31 cellular contexts compared by ENCODE assay signal in genomic region chr17:39081851-39082250, GRCh38.
A peak's percentile ranks its signal among the peaks of the same experiment; 100 is the strongest.
DNase-seq lines count a peak whose midpoint lies in the region; ATAC-seq and TF ChIP-seq lines count a peak whose summit lies in the region.
"Had no signal": no experiment of that assay in that cellular context is flagged by ENCODE, and none has a peak within 500 bp of the region (broad histone marks: within the 10 kb centered on the region; RNA-seq: fewer than 3 reads in every experiment).

No MANE protein-coding gene starts in this region.

- H3K27me3 Mint-ChIP-seq in T-helper 17 cell = peaks cover 5% of the 10 kb centered on the region
- H3K27me3 Mint-ChIP-seq in Calu3 (ENCODE audit: unreplicated experiment) = peaks cover 88% of the 10 kb centered on the region
- H3K27me3 Mint-ChIP-seq: activated naive CD8-positive, alpha-beta T cell treated with anti-CD3 and anti-CD28 coated beads, Interleukin-2, amount 50 U/mL, for 24 hours; activated T-cell treated with anti-CD3 and anti-CD28 coated beads, Interleukin-2, amount 50 U/mL, for 24 hours; CD8-positive, alpha-beta memory T cell; stimulated activated naive CD8-positive, alpha-beta T cell treated with anti-CD3 and anti-CD28 coated beads, Interleukin-15, amount 100 ng/mL, for 72 hours had no signal

- no peak for TF ChIP-seq POLR2A in heart left ventricle (IDR thresholded peaks at IDR 0.05)

- intact Hi-C loops in heart left ventricle (cut with DNase I) (loop anchor here in 4 of 10 donors (2.0 to 5.0 kb wide), 3 partner anchors 65 to 70 kb away; partner anchors contain the start of gene PLXDC1 (in 2 of the 4)), Right ventricle myocardium superior (cut with DNase I) (no loop called here), right cardiac atrium (cut with DNase I) (loop anchor here in 1 of 4 donors (5.0 kb wide), 1 partner anchor 70 kb away; the partner anchor contains the start of gene PLXDC1), Calu3 (cut with micrococcal nuclease; ENCODE audit: unreplicated experiment) (no loop called here)

- peaks cover 2% of the 10 kb centered on the region for H3K36me3 Mint-ChIP-seq in T-helper 17 cell (ENCODE audit: low read depth)
- no peaks in the 10 kb centered on the region for H3K36me3 Mint-ChIP-seq in Calu3 (ENCODE audit: insufficient read depth, unreplicated experiment)

- H3K4me1 Mint-ChIP-seq in T-helper 17 cell (peaks cover 2% of the 10 kb centered on the region), Calu3 (ENCODE audit: low read depth, unreplicated experiment) (no peaks in the 10 kb centered on the region)
- H3K4me1 Mint-ChIP-seq: activated CD4-positive, alpha-beta T cell treated with anti-CD3 and anti-CD28 coated beads, Interleukin-2, amount 10 ng/mL, durations not matched to agents 24 days and 14 days; activated naive CD8-positive, alpha-beta T cell treated with anti-CD3 and anti-CD28 coated beads, Interleukin-2, amount 50 U/mL, for 24 hours; CD8-positive, alpha-beta memory T cell; stimulated activated naive CD8-positive, alpha-beta T cell treated with anti-CD3 and anti-CD28 coated beads, Interleukin-15, amount 100 ng/mL, for 72 hours had no signal

- BruUV-seq in Calu3 (replicated peaks; lab: Mats Ljungman, UMichigan) = no TSS peak

- ATAC-seq in heart left ventricle = no peak
- no peak for ATAC-seq in Right ventricle myocardium superior (ENCODE audit: poor library complexity)
- ATAC-seq in T-helper 17 cell = no peak
- ATAC-seq in right cardiac atrium = no peak
- no peak for ATAC-seq in GM21528 (IDR thresholded peaks at IDR 0.05; ENCODE audit: low FRiP score, unreplicated experiment)
- ATAC-seq: A549; activated naive CD8-positive, alpha-beta T cell treated with anti-CD3 and anti-CD28 coated beads, Interleukin-2, amount 50 U/mL, for 24 hours; Panc1; stimulated activated naive CD8-positive, alpha-beta T cell treated with anti-CD3 and anti-CD28 coated beads, Interleukin-15, amount 100 ng/mL, for 72 hours had no signal

- no peak for DNase-seq in heart left ventricle
- no peak for DNase-seq in Right ventricle myocardium superior
- no peak for DNase-seq in T-helper 17 cell
- no peak for DNase-seq in right cardiac atrium
- DNase-seq in Calu3 = no peak
- DNase-seq in AG08395 (ENCODE audit: low spot score) = no peak
- DNase-seq: activated CD4-positive, alpha-beta T cell treated with anti-CD3 and anti-CD28 coated beads, Interleukin-2, amount 10 ng/mL, durations not matched to agents 24 days and 14 days; activated naive CD8-positive, alpha-beta T cell treated with anti-CD3 and anti-CD28 coated beads, Interleukin-2, amount 50 U/mL, for 24 hours; activated T-cell treated with anti-CD3 and anti-CD28 coated beads, Interleukin-2, amount 50 U/mL, for 24 hours; CD8-positive, alpha-beta memory T cell; endodermal cell; GOT3; kidney glomerular epithelial cell; MM.1S; NCI-H1105 treated with DMSO at 0.1 percent for 48 hours; NCI-H2029; pancreas; retina; SHP77 treated with DMSO at 0.1 percent for 48 hours; stimulated activated CD4-positive, alpha-beta T cell treated with anti-CD3 and anti-CD28 coated beads, Interleukin-12 subunit alpha, Interleukin-12 subunit beta, amount 100 ng/mL, for 4 hours; stimulated activated CD4-positive, alpha-beta T cell treated with anti-CD3 and anti-CD28 coated beads, Interleukin-2, amount 100 ng/mL, for 48 hours; stimulated activated naive CD8-positive, alpha-beta T cell treated with anti-CD3 and anti-CD28 coated beads, Interleukin-15, amount 100 ng/mL, for 72 hours; thyroid gland had no signal

- H3K4me1 ChIP-seq in heart left ventricle = peaks cover 0 to 53% (median 29%) of the 10 kb centered on the region in 12 donors
- H3K4me1 ChIP-seq in right cardiac atrium (ENCODE audit: control insufficient read depth, insufficient read depth, low read length) = peaks cover 7% of the 10 kb centered on the region
- peaks cover 14% of the 10 kb centered on the region for H3K4me1 ChIP-seq in stomach smooth muscle (ENCODE audit: control insufficient read depth, insufficient read depth, low read length)
- H3K4me1 ChIP-seq: A549, pancreas had no signal

- H3K27me3 ChIP-seq in heart left ventricle (no peaks in the 10 kb centered on the region), right cardiac atrium (ENCODE audit: control insufficient read depth, insufficient read depth) (no peaks in the 10 kb centered on the region), stomach smooth muscle (ENCODE audit: control insufficient read depth in 1 of 2, insufficient read depth in 2 of 2, low read length in 2 of 2) (peaks cover 0 to 4% of the 10 kb centered on the region in 2 donors)
- H3K27me3 ChIP-seq: pancreas, thyroid gland had no signal

- no peaks in the 10 kb centered on the region for H3K9me3 Mint-ChIP-seq in Calu3 (ENCODE audit: low read depth, unreplicated experiment)
- H3K9me3 Mint-ChIP-seq: activated CD4-positive, alpha-beta T cell treated with anti-CD3 and anti-CD28 coated beads, Interleukin-2, amount 10 ng/mL, durations not matched to agents 24 days and 14 days; activated naive CD8-positive, alpha-beta T cell treated with anti-CD3 and anti-CD28 coated beads, Interleukin-2, amount 50 U/mL, for 24 hours; activated T-cell treated with anti-CD3 and anti-CD28 coated beads, Interleukin-2, amount 50 U/mL, for 24 hours; CD8-positive, alpha-beta memory T cell; endodermal cell; neural crest cell; stimulated activated naive CD8-positive, alpha-beta T cell treated with anti-CD3 and anti-CD28 coated beads, Interleukin-15, amount 100 ng/mL, for 72 hours; T-helper 2 cell treated with Interferon-gamma antibody and Interleukin-4, amounts not matched to agents 5 μg/mL and 100 μg/mL, for 36 hours had no signal

- H3K27ac Mint-ChIP-seq in T-helper 17 cell (peak overlapping the region; percentile 53), Calu3 (ENCODE audit: unreplicated experiment) (no peak overlapping the region)
- H3K27ac Mint-ChIP-seq: activated CD4-positive, alpha-beta T cell treated with anti-CD3 and anti-CD28 coated beads, Interleukin-2, amount 10 ng/mL, durations not matched to agents 24 days and 14 days; activated naive CD8-positive, alpha-beta T cell treated with anti-CD3 and anti-CD28 coated beads, Interleukin-2, amount 50 U/mL, for 24 hours; activated T-cell treated with anti-CD3 and anti-CD28 coated beads, Interleukin-2, amount 50 U/mL, for 24 hours; endodermal cell; T-helper 2 cell treated with Interferon-gamma antibody and Interleukin-4, amounts not matched to agents 5 μg/mL and 100 μg/mL, for 36 hours had no signal

- TF ChIP-seq CTCF in heart left ventricle (IDR thresholded peaks at IDR 0.05) (no peak), Calu3 (IDR thresholded peaks at IDR 0.05; ENCODE audit: unreplicated experiment) (no peak)

- WGBS in heart left ventricle, 4 donors = 72 to 92% (median 87%) methylated on average over 1 of the region's 1 CpG
- 81% methylated on average over 1 of the region's 1 CpG for WGBS in right cardiac atrium

- CTCF ChIA-PET in Calu3 (lab: Charles Lee) = interaction anchor here (0.6 to 2.2 kb wide), 10 partner anchors 10 to 370 kb away, joined by 3 to 11 read pairs (median 4); no protein-coding TSS in a partner anchor

- no peak overlapping the region for H3K9ac ChIP-seq in stomach smooth muscle (ENCODE audit: low read length in 2 of 2)
- H3K9ac ChIP-seq: KMS-11 had no signal

- no peak overlapping the region for H3K4me3 ChIP-seq in heart left ventricle
- no peak overlapping the region for H3K4me3 ChIP-seq in right cardiac atrium (ENCODE audit: low read length)
- H3K4me3 ChIP-seq in stomach smooth muscle (ENCODE audit: low read length in 2 of 2) = no peak overlapping the region
- H3K4me3 ChIP-seq: A549, pancreas, thyroid gland had no signal

- H3K27ac ChIP-seq in heart left ventricle (peak overlapping the region in 11 of 12 donors; percentile 20 to 89 (median 76)), right cardiac atrium (ENCODE audit: low read length) (peak overlapping the region; percentile 46), stomach smooth muscle (ENCODE audit: low read length) (peak overlapping the region; percentile 46)
- H3K27ac ChIP-seq: A549, KMS-11, pancreas, VCaP had no signal

- H3K9me3 ChIP-seq in heart left ventricle = no peaks in the 10 kb centered on the region
- no peaks in the 10 kb centered on the region for H3K9me3 ChIP-seq in T-helper 17 cell (ENCODE audit: control insufficient read depth, low read length, poor library complexity, severe bottlenecking)
- no peaks in the 10 kb centered on the region for H3K9me3 ChIP-seq in right cardiac atrium (ENCODE audit: control insufficient read depth, low read length)
- no peaks in the 10 kb centered on the region for H3K9me3 ChIP-seq in stomach smooth muscle (ENCODE audit: control insufficient read depth in 2 of 2, low read length in 2 of 2)
- H3K9me3 ChIP-seq: A549, pancreas, thyroid gland had no signal

- H3K4me3 Mint-ChIP-seq in T-helper 17 cell (no peak overlapping the region), Calu3 (ENCODE audit: low read depth, unreplicated experiment) (no peak overlapping the region)
- H3K4me3 Mint-ChIP-seq: activated CD4-positive, alpha-beta T cell treated with anti-CD3 and anti-CD28 coated beads, Interleukin-2, amount 10 ng/mL, durations not matched to agents 24 days and 14 days; activated naive CD8-positive, alpha-beta T cell treated with anti-CD3 and anti-CD28 coated beads, Interleukin-2, amount 50 U/mL, for 24 hours; activated T-cell treated with anti-CD3 and anti-CD28 coated beads, Interleukin-2, amount 50 U/mL, for 24 hours; CD8-positive, alpha-beta memory T cell; endodermal cell; neural crest cell; stimulated activated naive CD8-positive, alpha-beta T cell treated with anti-CD3 and anti-CD28 coated beads, Interleukin-15, amount 100 ng/mL, for 72 hours; T-helper 2 cell treated with Interferon-gamma antibody and Interleukin-4, amounts not matched to agents 5 μg/mL and 100 μg/mL, for 36 hours had no signal

- H3K36me3 ChIP-seq in heart left ventricle = peaks cover 0 to 24% (median 0%) of the 10 kb centered on the region in 9 donors
- peaks cover 0 to 2% of the 10 kb centered on the region in 2 donors for H3K36me3 ChIP-seq in stomach smooth muscle (ENCODE audit: control insufficient read depth in 2 of 2, insufficient read depth in 2 of 2, low read length in 2 of 2)
- H3K36me3 ChIP-seq: pancreas, thyroid gland had no signal
